16 cellular contexts compared by ENCODE assay signal in the genomic region with DNA sequence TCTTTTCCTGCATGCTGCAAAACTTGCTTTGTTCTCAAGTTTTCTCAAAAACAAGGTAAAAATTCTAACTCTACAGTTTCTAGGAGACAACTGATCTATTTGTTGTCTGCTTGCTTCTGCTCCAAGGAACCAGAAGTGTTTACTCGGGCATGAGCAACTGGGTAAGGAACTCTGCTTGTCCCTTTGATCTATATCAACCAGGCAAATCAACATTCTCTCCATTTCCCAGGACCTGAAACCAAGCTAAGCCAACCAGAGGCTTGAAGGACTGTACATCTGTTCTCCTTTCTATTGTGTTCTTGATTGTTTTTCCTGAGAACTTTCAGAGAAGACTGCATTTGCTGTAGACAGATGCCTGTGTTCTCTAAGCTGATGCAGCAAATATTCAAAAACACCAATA.
A peak's percentile ranks its signal among the peaks of the same experiment; 100 is the strongest.
DNase-seq lines count a peak whose midpoint lies in the region; ATAC-seq and TF ChIP-seq lines count a peak whose summit lies in the region.
"Had no signal": no experiment of that assay in that cellular context is flagged by ENCODE, and none has a peak within 500 bp of the region (broad histone marks: within the 10 kb centered on the region; RNA-seq: fewer than 3 reads in every experiment).

No MANE protein-coding gene starts in this region.

- H2BK15ac ChIP-seq in neuronal stem cell (ENCODE audit: low read length), result no peak overlapping the region

- no peak overlapping the region for H4K91ac ChIP-seq in neuronal stem cell (ENCODE audit: low read depth, low read length, poor library complexity)

- no peak for TF ChIP-seq POLR2A in Peyer's patch (IDR thresholded peaks at IDR 0.05)

- H3K9me2 ChIP-seq in hepatocyte (replicated peaks; ENCODE audit: insufficient read depth), result no peaks in the 10 kb centered on the region

- peak; percentile 86 for DNase-seq in DMS53 (lab: John Stamatoyannopoulos, UW)
- DNase-seq in amniotic epithelial cell (ENCODE audit: low read depth), result peak; percentile 8
- DNase-seq in left kidney (ENCODE audit: low read depth, low spot score), result peak; percentile 14
- DNase-seq in neuronal stem cell (ENCODE audit: low spot score), result no peak
- no peak for DNase-seq in Peyer's patch
- no peak for DNase-seq in aorta
- DNase-seq in hepatocyte (ENCODE audit: low spot score), result no peak
- DNase-seq: C1 segment of cervical spinal cord; Calu3; CD4-positive, alpha-beta T cell; DND-41; GF-D8; HCEC 1CT; HFFc6; IMR-90 had no signal

- no peak overlapping the region for H4K8ac ChIP-seq in neuronal stem cell (ENCODE audit: low read depth, low read length)

- H2BK120ac ChIP-seq in neuronal stem cell (ENCODE audit: low read depth, low read length), result no peak overlapping the region

- H2BK12ac ChIP-seq in neuronal stem cell (ENCODE audit: low read length), result no peak overlapping the region

- H3K4me3 ChIP-seq in neuronal stem cell (ENCODE audit: low read length in 2 of 2) (no peak overlapping the region), Peyer's patch (no peak overlapping the region), aorta (ENCODE audit: low read length in 2 of 2) (no peak overlapping the region), hepatocyte (no peak overlapping the region)

- no peak for ATAC-seq in aorta (ENCODE audit: low FRiP score)
- ATAC-seq in HG02798 (IDR thresholded peaks at IDR 0.05; ENCODE audit: poor library complexity, unreplicated experiment), result no peak

- no peak overlapping the region for H3K9ac ChIP-seq in neuronal stem cell (ENCODE audit: low read depth, low read length, poor library complexity)

- no peaks in the 10 kb centered on the region for H3K27me3 ChIP-seq in neuronal stem cell (ENCODE audit: control insufficient read depth in 3 of 3, insufficient read depth in 3 of 3, low read depth in 1 of 3, low read length in 3 of 3)
- H3K27me3 ChIP-seq in Peyer's patch, result no peaks in the 10 kb centered on the region
- H3K27me3 ChIP-seq in aorta (ENCODE audit: control insufficient read depth in 1 of 2, insufficient read depth in 2 of 2, low read length in 1 of 2), result no peaks in the 10 kb centered on the region
- no peaks in the 10 kb centered on the region for H3K27me3 ChIP-seq in hepatocyte

- H3K27ac ChIP-seq in neuronal stem cell (replicated peaks; ENCODE audit: low read length) (no peak overlapping the region), Peyer's patch (no peak overlapping the region), aorta (ENCODE audit: low read depth in 1 of 2, low read length in 2 of 2) (no peak overlapping the region), hepatocyte (no peak overlapping the region)

- WGBS in neuronal stem cell (ENCODE audit: extremely low coverage in 2 of 2, insufficient read length in 2 of 2, insufficient replicate concordance in 1 of 2), 2 donors, result no CpG with 5 or more reads among the region's 1 CpG
- 76 to 91% methylated on average over 1 of the region's 1 CpG for WGBS in aorta, 2 donors
- 15% methylated on average over 1 of the region's 1 CpG for WGBS in hepatocyte (ENCODE audit: low lambda C conversion rate, missing lambda C conversion rate)

- H3K23ac ChIP-seq in neuronal stem cell (ENCODE audit: low read depth, low read length, poor library complexity), result no peak overlapping the region

- H3K79me2 ChIP-seq in hepatocyte, result no peaks in the 10 kb centered on the region

- H3K4me2 ChIP-seq in neuronal stem cell (ENCODE audit: insufficient read depth, low read length, poor library complexity, severe bottlenecking) (no peak overlapping the region), hepatocyte (no peak overlapping the region)

- H2AFZ ChIP-seq in neuronal stem cell (ENCODE audit: low read length) (peak overlapping the region; percentile 15), hepatocyte (no peak overlapping the region)

- no peak for TF ChIP-seq CTCF in Peyer's patch (IDR thresholded peaks at IDR 0.05)
- TF ChIP-seq CTCF in hepatocyte (IDR thresholded peaks at IDR 0.05; ENCODE audit: poor library complexity), result no peak

- H2BK5ac ChIP-seq in neuronal stem cell (ENCODE audit: low read length), result no peak overlapping the region

- no peaks in the 10 kb centered on the region for H3K79me1 ChIP-seq in neuronal stem cell (ENCODE audit: low read depth, low read length)

- H3K4ac ChIP-seq in neuronal stem cell (ENCODE audit: low read length), result no peak overlapping the region

- H3K36me3 ChIP-seq in neuronal stem cell (replicated peaks in 1 of 2; ENCODE audit: control insufficient read depth in 2 of 2, insufficient read depth in 2 of 2, low read length in 2 of 2) (no peaks in the 10 kb centered on the region), Peyer's patch (no peaks in the 10 kb centered on the region), aorta (ENCODE audit: control insufficient read depth in 1 of 2, insufficient read depth in 2 of 2, low read length in 1 of 2) (no peaks in the 10 kb centered on the region), hepatocyte (replicated peaks; ENCODE audit: insufficient read depth, low read depth) (no peaks in the 10 kb centered on the region)

- no peaks in the 10 kb centered on the region for H4K20me1 ChIP-seq in hepatocyte (ENCODE audit: insufficient read depth, poor library complexity, severe bottlenecking)

- H3K9me3 ChIP-seq in neuronal stem cell (replicated peaks in 1 of 2; ENCODE audit: control insufficient read depth in 2 of 2, insufficient read depth in 1 of 2, low read depth in 1 of 2, low read length in 2 of 2), result no peaks in the 10 kb centered on the region
- H3K9me3 ChIP-seq in Peyer's patch, result no peaks in the 10 kb centered on the region
- no peaks in the 10 kb centered on the region for H3K9me3 ChIP-seq in aorta (ENCODE audit: control insufficient read depth, low read length)
- no peaks in the 10 kb centered on the region for H3K9me3 ChIP-seq in hepatocyte (ENCODE audit: low read depth)

- H2AK5ac ChIP-seq in neuronal stem cell (ENCODE audit: low read depth, low read length), result no peak overlapping the region

- no peak overlapping the region for H3K14ac ChIP-seq in neuronal stem cell (ENCODE audit: low read length)

- H3K18ac ChIP-seq in neuronal stem cell (ENCODE audit: low read length), result no peak overlapping the region

- H3K4me1 ChIP-seq in neuronal stem cell (ENCODE audit: control insufficient read depth in 2 of 2, insufficient read depth in 1 of 2, low read depth in 1 of 2, low read length in 2 of 2) (peaks cover 5 to 7% of the 10 kb centered on the region in 2 donors), Peyer's patch (no peaks in the 10 kb centered on the region), aorta (ENCODE audit: control insufficient read depth in 1 of 2, insufficient read depth in 2 of 2, low read length in 2 of 2) (no peaks in the 10 kb centered on the region), hepatocyte (ENCODE audit: insufficient read depth) (no peaks in the 10 kb centered on the region)

- intact Hi-C loops in aorta (cut with DNase I), result no loop called here

Comparison
In these comparisons a context has a peak if more than half of its experiments do, and no peak if none do; other contexts are left out.
1. DNase-seq: peak in DMS53 (single experiment), amniotic epithelial cell (single experiment) and left kidney (single experiment); none in neuronal stem cell (single experiment), Peyer's patch (0 of 3), aorta (0 of 2) and hepatocyte (single experiment).